In genomic region chr18:30712383-30712782, GRCh38 we compare ENCODE assay signal across 1 cellular context.
TF ChIP-seq lines count a peak whose summit lies in the region.

No MANE protein-coding gene starts in this region.

TF ChIP-seq in GM23338, 12 proteins besides CTCF, POLR2A, EP300 and RAD21 (continued from another document):
- TF ChIP-seq ZNF462 (CRISPR knock-in tag; IDR thresholded peaks at IDR 0.05): no peak
- TF ChIP-seq ZNF114 (CRISPR knock-in tag; IDR thresholded peaks at IDR 0.05): no peak
- no peak for TF ChIP-seq POLR2AphosphoS5 (IDR thresholded peaks at IDR 0.05; ENCODE audit: low read depth)
- no peak for TF ChIP-seq JUNB (IDR thresholded peaks at IDR 0.05; ENCODE audit: unreplicated experiment)
- no peak for TF ChIP-seq STAT1 (IDR thresholded peaks at IDR 0.05; ENCODE audit: unreplicated experiment)
- no peak for TF ChIP-seq EZH2phosphoT487 (IDR thresholded peaks at IDR 0.05; ENCODE audit: unreplicated experiment)
- TF ChIP-seq ZNF331 (CRISPR knock-in tag; IDR thresholded peaks at IDR 0.05; ENCODE audit: low read depth): no peak
- TF ChIP-seq NANOG (IDR thresholded peaks at IDR 0.05; ENCODE audit: borderline replicate concordance): no peak
TF ChIP-seq in GM23338: peak in this region for 0.
